Comparison of ENCODE assay signal across 36 cellular contexts in the genomic region with DNA sequence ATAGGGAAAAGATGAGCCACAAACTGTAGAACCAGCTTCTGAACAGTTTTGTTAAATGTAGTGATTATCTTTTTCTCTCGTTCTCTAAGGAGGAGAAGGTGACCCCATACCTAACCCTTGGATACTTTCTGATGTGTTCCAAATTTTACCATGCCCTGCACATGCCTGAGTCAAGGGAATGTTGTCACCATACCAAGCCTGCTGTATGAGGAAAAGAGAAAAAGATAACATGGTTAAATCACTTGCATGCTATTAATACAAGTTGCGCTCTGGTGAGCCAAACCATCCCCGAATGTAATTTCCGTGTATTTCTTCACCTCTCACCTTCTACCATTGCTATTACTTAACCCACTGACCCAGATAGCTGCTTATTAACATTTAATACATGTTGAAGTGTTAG. TPM values are rescaled to one million over a fixed set of nuclear protein-coding genes. Genes with fewer than 3 reads are reported as not detected.
"Had no signal": no experiment of that assay in that cellular context is flagged by ENCODE, and none has a peak within 500 bp of the region (broad histone marks: within the 10 kb centered on the region; RNA-seq: fewer than 3 reads in every experiment).

No MANE protein-coding gene starts in this region.

- H3K4me3 ChIP-seq: MG63 had no signal

- H3K4me2 ChIP-seq: KMS-11 had no signal

- H3K9ac ChIP-seq: KMS-11 had no signal

- H3K9me3 ChIP-seq: MG63 had no signal

- H3K27me3 ChIP-seq: MG63 had no signal

- H3K27ac ChIP-seq: KMS-11 had no signal

- H3K36me3 ChIP-seq: MG63 had no signal

- DNase-seq: Karpas-422, Kasumi-1, MG63, MM.1S, MV-4-11, NCI-H1048, NCI-H1092, NCI-H1092 treated with DMSO at 0.1 percent for 48 hours, NCI-H1105, NCI-H1105 treated with DMSO at 0.1 percent for 48 hours, NCI-H1417 treated with DMSO at 0.1 percent for 48 hours, NCI-H1436, NCI-H1436 treated with DMSO at 0.1 percent for 48 hours, NCI-H146, NCI-H1694, NCI-H1694 treated with DMSO at 0.1 percent for 48 hours, NCI-H187, NCI-H187 treated with DMSO at 0.1 percent for 48 hours, NCI-H1930, NCI-H2029, NCI-H2029 treated with DMSO at 0.1 percent for 48 hours, NCI-H2081, NCI-H2081 treated with DMSO at 0.1 percent for 48 hours, NCI-H2107, NCI-H2171, NCI-H2171 treated with DMSO at 0.1 percent for 48 hours, NCI-H2227 treated with DMSO at 0.1 percent for 48 hours, NCI-H226, NCI-H345, NCI-H446, NCI-H446 treated with DMSO at 0.1 percent for 48 hours, NCI-H510A had no signal

RNA-seq across cellular contexts. Expression of gene KIT, which starts 13.8 kb away (rescaled TPM):
- total RNA-seq: LHCN-M2, MCF 10A, NCI-H460 had no signal
